ENCODE assay signal across 2 cellular contexts in genomic region chr9:125600194-125600593, GRCh38.
TF ChIP-seq lines count a peak whose summit lies in the region.

No MANE protein-coding gene starts in this region.

TF ChIP-seq in K562, 482 proteins besides CTCF, POLR2A, EP300 and RAD21 (continued from another document):
- TF ChIP-seq ZNF592 (IDR thresholded peaks at IDR 0.05) (no peak), RFX7 (CRISPR knock-in tag; IDR thresholded peaks at IDR 0.05) (no peak), GTF2F1 (IDR thresholded peaks at IDR 0.05; ENCODE audit: low read depth, low read length) (no peak), ADNP (tag; IDR thresholded peaks at IDR 0.05) (no peak), ZNF830 (CRISPR knock-in tag; IDR thresholded peaks at IDR 0.05) (no peak), ZNF3 (CRISPR knock-in tag; IDR thresholded peaks at IDR 0.05) (no peak), ATF7 (IDR thresholded peaks at IDR 0.05) (no peak), RFX5 (IDR thresholded peaks at IDR 0.05; ENCODE audit: low read depth, low read length) (no peak)

TF ChIP-seq in liver, 16 proteins besides CTCF, POLR2A, EP300 and RAD21 (continued from another document):
- TF ChIP-seq REST (IDR thresholded peaks at IDR 0.05) (no peak), HNF4G (IDR thresholded peaks at IDR 0.05) (peak; percentile 65), SP1 (IDR thresholded peaks at IDR 0.05) (peak; percentile 30), TAF1 (conservative IDR thresholded peaks at IDR 0.05) (no peak)
